In genomic region chr16:23694707-23695373, GRCh38 we compare ENCODE assay signal across 1 cellular context.
TF ChIP-seq lines count a peak whose summit lies in the region.

No MANE protein-coding gene starts in this region.

TF ChIP-seq in IMR-90, 13 proteins besides CTCF, POLR2A, EP300 and RAD21:
- TF ChIP-seq, protein P1, sequence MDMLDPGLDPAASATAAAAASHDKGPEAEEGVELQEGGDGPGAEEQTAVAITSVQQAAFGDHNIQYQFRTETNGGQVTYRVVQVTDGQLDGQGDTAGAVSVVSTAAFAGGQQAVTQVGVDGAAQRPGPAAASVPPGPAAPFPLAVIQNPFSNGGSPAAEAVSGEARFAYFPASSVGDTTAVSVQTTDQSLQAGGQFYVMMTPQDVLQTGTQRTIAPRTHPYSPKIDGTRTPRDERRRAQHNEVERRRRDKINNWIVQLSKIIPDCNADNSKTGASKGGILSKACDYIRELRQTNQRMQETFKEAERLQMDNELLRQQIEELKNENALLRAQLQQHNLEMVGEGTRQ (IDR thresholded peaks at IDR 0.05; ENCODE audit: low read depth, low read length): no peak
- TF ChIP-seq MXI1 (IDR thresholded peaks at IDR 0.05; ENCODE audit: borderline replicate concordance, low read depth, low read length) (no peak), SMC3 (IDR thresholded peaks at IDR 0.05; ENCODE audit: low read depth, low read length) (no peak), FOS (IDR thresholded peaks at IDR 0.05; ENCODE audit: low read depth, low read length) (no peak), BHLHE40 (IDR thresholded peaks at IDR 0.05; ENCODE audit: low read depth, low read length) (no peak), MAZ (IDR thresholded peaks at IDR 0.05; ENCODE audit: borderline replicate concordance, low read depth, low read length) (no peak)
TF ChIP-seq in IMR-90: peak in this region for 0.
